Comparison of ENCODE assay signal across 21 cellular contexts in genomic region chr9:27792971-27793689, GRCh38.
A peak's percentile ranks its signal among the peaks of the same experiment; 100 is the strongest.
DNase-seq lines count a peak whose midpoint lies in the region; ATAC-seq and TF ChIP-seq lines count a peak whose summit lies in the region.
"Had no signal": no experiment of that assay in that cellular context is flagged by ENCODE, and none has a peak within 500 bp of the region (broad histone marks: within the 10 kb centered on the region; RNA-seq: fewer than 3 reads in every experiment).

No MANE protein-coding gene starts in this region.

- ATAC-seq in GM18498 (IDR thresholded peaks at IDR 0.05; ENCODE audit: unreplicated experiment): peak; percentile 64
- ATAC-seq in GM19395 (IDR thresholded peaks at IDR 0.05; ENCODE audit: unreplicated experiment): peak; percentile 78
- ATAC-seq in HG02885 (IDR thresholded peaks at IDR 0.05; ENCODE audit: poor library complexity, unreplicated experiment): peak; percentile 57
- ATAC-seq: HepG2, Panc1, Right ventricle myocardium inferior, SK-N-SH treated with all-trans-retinoic acid at 6 μM for 48 hours had no signal

- no peaks in the 10 kb centered on the region for H3K4me1 Mint-ChIP-seq in progenitor cell of endocrine pancreas (ENCODE audit: low read depth)

- DNase-seq in HuH-7.5 (ENCODE audit: low spot score): peak; percentile 0
- DNase-seq in Kasumi-1 (lab: John Stamatoyannopoulos, UW): no peak
- DNase-seq in pons (ENCODE audit: low spot score): no peak
- no peak for DNase-seq in progenitor cell of endocrine pancreas (ENCODE audit: low spot score, unreplicated experiment)
- DNase-seq in nucleus accumbens (lab: John Stamatoyannopoulos, UW): no peak
- DNase-seq: DMS153, EL, H7, MM.1S, NCI-H1105, NCI-H187, NCI-H2171 treated with DMSO at 0.1 percent for 48 hours, NCI-H774 had no signal

- H3K36me3 Mint-ChIP-seq in progenitor cell of endocrine pancreas (ENCODE audit: insufficient read depth): no peaks in the 10 kb centered on the region

- no peak for TF ChIP-seq CTCF in progenitor cell of endocrine pancreas (IDR thresholded peaks at IDR 0.05; ENCODE audit: unreplicated experiment)

- peaks cover 7% of the 10 kb centered on the region for H3K9me3 Mint-ChIP-seq in progenitor cell of endocrine pancreas (ENCODE audit: low read depth)

- no peak overlapping the region for H3K27ac Mint-ChIP-seq in progenitor cell of endocrine pancreas
- H3K27ac Mint-ChIP-seq: T-helper 1 cell treated with Interleukin-12 subunit alpha and Interleukin-12 subunit beta and Interleukin-4 antibody, amounts not matched to agents 30 μg/mL and 1 μg/mL, for 36 hours had no signal

- no peak overlapping the region for H3K4me3 Mint-ChIP-seq in progenitor cell of endocrine pancreas (ENCODE audit: low read depth)
- H3K4me3 Mint-ChIP-seq: T-helper 1 cell treated with Interleukin-12 subunit alpha and Interleukin-12 subunit beta and Interleukin-4 antibody, amounts not matched to agents 30 μg/mL and 1 μg/mL, for 36 hours had no signal

- no peaks in the 10 kb centered on the region for H3K27me3 Mint-ChIP-seq in progenitor cell of endocrine pancreas
